In genomic region chr12:109252799-109253198, GRCh38 we compare ENCODE assay signal across 34 cellular contexts. TPM values are rescaled to one million over a fixed set of nuclear protein-coding genes. Genes with fewer than 3 reads are reported as not detected.
"Had no signal": no experiment of that assay in that cellular context is flagged by ENCODE, and none has a peak within 500 bp of the region (broad histone marks: within the 10 kb centered on the region; RNA-seq: fewer than 3 reads in every experiment).

No MANE protein-coding gene starts in this region.

- H3K27me3 ChIP-seq: adrenal gland, breast epithelium, dorsolateral prefrontal cortex, esophagus muscularis mucosa, foreskin keratinocyte, gastrocnemius medialis, heart left ventricle had no signal

- H3K4me3 ChIP-seq: adrenal gland, breast epithelium, coronary artery, dorsolateral prefrontal cortex, esophagus muscularis mucosa, gastrocnemius medialis, heart left ventricle had no signal

- H3K9me3 ChIP-seq: gastrocnemius medialis had no signal

- ATAC-seq: activated CD4-positive, alpha-beta T cell treated with anti-CD3 and anti-CD28 coated beads for 36 hours; activated CD8-positive, alpha-beta memory T cell treated with anti-CD3 and anti-CD28 coated beads, Interleukin-2, amount 10 ng/mL, durations not matched to agents 7 days and 5 days; activated CD8-positive, alpha-beta T cell treated with anti-CD3 and anti-CD28 coated beads, Interleukin-2, amount 10 ng/mL, durations not matched to agents 7 days and 5 days; activated naive CD8-positive, alpha-beta T cell treated with anti-CD3 and anti-CD28 coated beads, Interleukin-2, amount 50 U/mL, for 24 hours; foreskin keratinocyte; heart left ventricle; T-helper 17 cell had no signal

- H3K27ac ChIP-seq: adrenal gland, breast epithelium, coronary artery, dorsolateral prefrontal cortex, esophagus muscularis mucosa, foreskin keratinocyte, heart left ventricle had no signal

- H3K4me1 ChIP-seq: adrenal gland, breast epithelium, foreskin keratinocyte, heart left ventricle had no signal

- DNase-seq: activated CD4-positive, alpha-beta memory T cell treated with anti-CD3 and anti-CD28 coated beads for 36 hours; activated CD4-positive, alpha-beta T cell treated with anti-CD3 and anti-CD28 coated beads for 36 hours; activated CD4-positive, alpha-beta T cell treated with anti-CD3 and anti-CD28 coated beads, Interleukin-2, amount 10 ng/mL, durations not matched to agents 24 days and 14 days; activated CD4-positive, CD25-positive, alpha-beta regulatory T cell; activated CD4-positive, CD25-positive, alpha-beta regulatory T cell treated with anti-CD3 and anti-CD28 coated beads, Interleukin-2, amount 50 U/mL, for 72 hours; activated CD8-positive, alpha-beta memory T cell treated with anti-CD3 and anti-CD28 coated beads, Interleukin-2, amount 10 ng/mL, durations not matched to agents 7 days and 5 days; activated CD8-positive, alpha-beta memory T cell treated with anti-CD3 and anti-CD28 coated beads, Interleukin-2, amount 50 U/mL, for 4 hours; activated CD8-positive, alpha-beta T cell treated with anti-CD3 and anti-CD28 coated beads, Interleukin-2, amount 10 ng/mL, durations not matched to agents 7 days and 5 days; activated effector memory CD4-positive, alpha-beta T cell treated with anti-CD3 and anti-CD28 coated beads, Interleukin-2, amount 50 U/mL, for 16 hours; activated naive CD4-positive, alpha-beta T cell treated with anti-CD3 and anti-CD28 coated beads for 36 hours; activated naive CD8-positive, alpha-beta T cell treated with anti-CD3 and anti-CD28 coated beads for 36 hours; activated naive CD8-positive, alpha-beta T cell treated with anti-CD3 and anti-CD28 coated beads, Interleukin-2, amount 50 U/mL, for 24 hours; activated T-cell treated with anti-CD3 and anti-CD28 coated beads, Interleukin-2, amount 50 U/mL, for 1 hour; activated T-cell treated with anti-CD3 and anti-CD28 coated beads, Interleukin-2, amount 50 U/mL, for 48 hours; adrenal gland; amygdala; aorta; dorsolateral prefrontal cortex; effector memory CD4-positive, alpha-beta T cell; erythroblast; foreskin keratinocyte; gastrocnemius medialis; glutamatergic neuron; heart left ventricle; T-helper 1 cell; T-helper 17 cell; T1000 had no signal

RNA-seq across cellular contexts. Expression of gene FOXN4, which starts 56.3 kb away (rescaled TPM):
- total RNA-seq: activated CD4-positive, alpha-beta memory T cell treated with anti-CD3 and anti-CD28 coated beads for 36 hours; activated CD4-positive, alpha-beta T cell treated with anti-CD3 and anti-CD28 coated beads for 36 hours; activated CD4-positive, alpha-beta T cell treated with anti-CD3 and anti-CD28 coated beads, Interleukin-2, amount 10 ng/mL, durations not matched to agents 24 days and 14 days; activated CD8-positive, alpha-beta memory T cell treated with anti-CD3 and anti-CD28 coated beads for 36 hours; activated CD8-positive, alpha-beta memory T cell treated with anti-CD3 and anti-CD28 coated beads, Interleukin-2, amount 10 ng/mL, durations not matched to agents 7 days and 5 days; activated CD8-positive, alpha-beta T cell treated with anti-CD3 and anti-CD28 coated beads, Interleukin-2, amount 10 ng/mL, durations not matched to agents 7 days and 5 days; activated naive CD4-positive, alpha-beta T cell treated with anti-CD3 and anti-CD28 coated beads for 36 hours; activated naive CD8-positive, alpha-beta T cell treated with anti-CD3 and anti-CD28 coated beads for 36 hours; activated T-helper 1 cell treated with anti-CD3 and anti-CD28 coated beads, Interleukin-12 subunit alpha, Interleukin-12 subunit beta, Interleukin-2, Interleukin-4 antibody, amounts not matched to agents 30 ng/mL and 10 ng/mL and 1 ng/mL, durations not matched to agents 14 hours and 24 hours and 36 hours; activated T-helper 2 cell treated with anti-CD3 and anti-CD28 coated beads, Interferon-gamma antibody, Interleukin-2, Interleukin-4, amounts not matched to agents 10 μg/mL and 5 μg/mL and 100 μg/mL, durations not matched to agents 14 hours and 24 hours and 36 hours; adrenal gland; aorta; breast epithelium; cardiac septum; esophagus muscularis mucosa; foreskin keratinocyte; gastrocnemius medialis; heart left ventricle; T-helper 17 cell had no signal
- polyA plus RNA-seq: aorta, foreskin keratinocyte, heart left ventricle had no signal
